In the genomic region with DNA sequence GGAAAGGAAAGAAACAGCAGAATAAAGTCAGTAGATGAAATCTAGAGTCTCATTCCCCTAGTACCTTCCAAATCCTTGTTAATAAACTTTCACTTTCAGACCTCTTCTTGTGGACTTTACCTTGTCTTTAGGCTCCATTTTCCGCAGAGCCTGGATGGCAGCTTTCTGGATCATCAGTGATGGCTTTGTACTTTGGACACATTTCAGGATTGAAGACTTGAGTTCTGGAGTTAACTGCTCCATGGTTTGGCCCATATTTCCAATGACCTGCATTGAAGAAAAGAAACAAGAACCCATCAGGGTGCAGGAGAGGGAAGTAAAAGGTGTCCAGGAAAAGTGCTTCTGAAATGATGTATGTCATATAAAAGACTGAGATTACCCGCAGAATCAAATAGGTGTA, we compare ENCODE assay signal across 1 cellular context.
TF ChIP-seq lines count a peak whose summit lies in the region.

No MANE protein-coding gene starts in this region.

TF ChIP-seq in HepG2, 621 proteins besides CTCF, POLR2A, EP300 and RAD21 (continued from another document and continues in another):
- TF ChIP-seq, protein P1, sequence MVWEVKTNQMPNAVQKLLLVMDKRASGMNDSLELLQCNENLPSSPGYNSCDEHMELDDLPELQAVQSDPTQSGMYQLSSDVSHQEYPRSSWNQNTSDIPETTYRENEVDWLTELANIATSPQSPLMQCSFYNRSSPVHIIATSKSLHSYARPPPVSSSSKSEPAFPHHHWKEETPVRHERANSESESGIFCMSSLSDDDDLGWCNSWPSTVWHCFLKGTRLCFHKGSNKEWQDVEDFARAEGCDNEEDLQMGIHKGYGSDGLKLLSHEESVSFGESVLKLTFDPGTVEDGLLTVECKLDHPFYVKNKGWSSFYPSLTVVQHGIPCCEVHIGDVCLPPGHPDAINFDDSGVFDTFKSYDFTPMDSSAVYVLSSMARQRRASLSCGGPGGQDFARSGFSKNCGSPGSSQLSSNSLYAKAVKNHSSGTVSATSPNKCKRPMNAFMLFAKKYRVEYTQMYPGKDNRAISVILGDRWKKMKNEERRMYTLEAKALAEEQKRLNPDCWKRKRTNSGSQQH (CRISPR knock-in tag; IDR thresholded peaks at IDR 0.05; ENCODE audit: low read depth) = no peak
- TF ChIP-seq TOPORS (CRISPR knock-in tag; IDR thresholded peaks at IDR 0.05) = 0 out of 2 replicates have a peak, but pooled peaks have one; percentile 45
- TF ChIP-seq NFKBIZ (CRISPR knock-in tag; IDR thresholded peaks at IDR 0.05) = no peak
- TF ChIP-seq, protein P2, sequence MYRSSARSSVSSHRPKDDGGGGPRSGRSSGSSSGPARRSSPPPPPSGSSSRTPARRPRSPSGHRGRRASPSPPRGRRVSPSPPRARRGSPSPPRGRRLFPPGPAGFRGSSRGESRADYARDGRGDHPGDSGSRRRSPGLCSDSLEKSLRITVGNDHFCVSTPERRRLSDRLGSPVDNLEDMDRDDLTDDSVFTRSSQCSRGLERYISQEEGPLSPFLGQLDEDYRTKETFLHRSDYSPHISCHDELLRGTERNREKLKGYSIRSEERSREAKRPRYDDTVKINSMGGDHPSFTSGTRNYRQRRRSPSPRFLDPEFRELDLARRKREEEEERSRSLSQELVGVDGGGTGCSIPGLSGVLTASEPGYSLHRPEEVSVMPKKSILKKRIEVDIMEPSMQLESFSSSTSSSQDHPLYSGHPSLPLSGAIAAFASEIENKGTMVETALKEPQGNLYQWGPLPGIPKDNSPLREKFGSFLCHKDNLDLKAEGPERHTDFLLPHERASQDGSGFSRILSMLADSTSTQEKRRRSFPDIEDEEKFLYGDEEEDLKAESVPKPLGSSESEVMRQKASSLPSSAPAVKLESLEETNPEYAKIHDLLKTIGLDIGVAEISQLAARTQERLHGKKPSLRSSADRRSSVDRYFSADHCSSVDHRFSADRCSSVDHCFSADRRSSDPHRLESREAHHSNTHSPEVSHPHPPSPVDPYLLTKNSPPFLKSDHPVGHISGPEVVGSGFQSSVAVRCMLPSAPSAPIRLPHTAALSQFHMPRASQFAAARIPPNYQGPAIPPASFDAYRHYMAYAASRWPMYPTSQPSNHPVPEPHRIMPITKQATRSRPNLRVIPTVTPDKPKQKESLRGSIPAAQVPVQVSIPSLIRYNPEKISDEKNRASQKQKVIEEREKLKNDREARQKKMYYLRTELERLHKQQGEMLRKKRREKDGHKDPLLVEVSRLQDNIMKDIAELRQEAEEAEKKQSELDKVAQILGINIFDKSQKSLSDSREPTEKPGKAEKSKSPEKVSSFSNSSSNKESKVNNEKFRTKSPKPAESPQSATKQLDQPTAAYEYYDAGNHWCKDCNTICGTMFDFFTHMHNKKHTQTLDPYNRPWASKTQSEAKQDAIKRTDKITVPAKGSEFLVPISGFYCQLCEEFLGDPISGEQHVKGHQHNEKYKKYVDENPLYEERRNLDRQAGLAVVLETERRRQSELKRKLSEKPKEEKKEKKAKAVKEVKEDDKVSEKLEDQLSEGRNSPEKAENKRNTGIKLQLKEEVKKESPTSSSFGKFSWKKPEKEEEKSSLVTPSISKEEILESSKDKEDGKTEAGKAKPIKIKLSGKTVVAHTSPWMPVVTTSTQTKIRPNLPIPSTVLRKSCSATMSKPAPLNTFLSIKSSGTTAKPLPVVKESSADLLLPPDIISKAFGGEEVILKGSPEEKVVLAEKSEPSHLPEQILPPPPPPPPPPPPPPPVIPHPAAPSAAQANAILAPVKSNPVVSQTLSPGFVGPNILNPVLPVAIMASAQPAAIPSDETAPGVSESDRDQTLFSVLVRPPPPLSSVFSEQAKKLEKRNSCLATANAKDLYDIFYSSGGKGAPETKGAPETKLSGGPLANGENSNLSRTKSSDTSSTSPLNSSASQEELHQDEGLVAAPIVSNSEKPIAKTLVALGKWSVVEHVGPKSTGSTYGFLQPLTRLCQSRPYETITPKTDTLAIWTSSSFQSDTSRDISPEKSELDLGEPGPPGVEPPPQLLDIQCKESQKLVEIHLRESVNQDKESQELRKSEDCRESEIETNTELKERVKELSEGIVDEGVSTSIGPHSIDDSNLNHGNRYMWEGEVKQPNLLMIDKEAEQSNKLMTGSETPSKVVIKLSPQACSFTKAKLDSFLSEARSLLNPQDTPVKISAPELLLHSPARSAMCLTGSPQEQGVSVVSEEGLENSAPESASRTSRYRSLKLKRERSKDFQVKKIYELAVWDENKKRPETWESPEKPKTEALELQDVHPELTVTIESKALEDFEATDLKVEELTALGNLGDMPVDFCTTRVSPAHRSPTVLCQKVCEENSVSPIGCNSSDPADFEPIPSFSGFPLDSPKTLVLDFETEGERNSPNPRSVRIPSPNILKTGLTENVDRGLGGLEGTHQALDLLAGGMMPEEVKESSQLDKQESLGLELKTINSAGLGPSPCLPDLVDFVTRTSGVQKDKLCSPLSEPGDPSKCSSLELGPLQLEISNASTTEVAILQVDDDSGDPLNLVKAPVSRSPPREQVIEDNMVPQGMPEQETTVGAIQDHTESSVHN (CRISPR knock-in tag; IDR thresholded peaks at IDR 0.05) = no peak
- TF ChIP-seq POLR2G (IDR thresholded peaks at IDR 0.05; ENCODE audit: low read depth, low read length) = peak; percentile 59; the same call in 1 of the 2 replicates
- TF ChIP-seq ZNF614 (CRISPR knock-in tag; IDR thresholded peaks at IDR 0.05; ENCODE audit: borderline replicate concordance) = no peak
- no peak for TF ChIP-seq ERF (CRISPR knock-in tag; IDR thresholded peaks at IDR 0.05)
- TF ChIP-seq, protein P3, sequence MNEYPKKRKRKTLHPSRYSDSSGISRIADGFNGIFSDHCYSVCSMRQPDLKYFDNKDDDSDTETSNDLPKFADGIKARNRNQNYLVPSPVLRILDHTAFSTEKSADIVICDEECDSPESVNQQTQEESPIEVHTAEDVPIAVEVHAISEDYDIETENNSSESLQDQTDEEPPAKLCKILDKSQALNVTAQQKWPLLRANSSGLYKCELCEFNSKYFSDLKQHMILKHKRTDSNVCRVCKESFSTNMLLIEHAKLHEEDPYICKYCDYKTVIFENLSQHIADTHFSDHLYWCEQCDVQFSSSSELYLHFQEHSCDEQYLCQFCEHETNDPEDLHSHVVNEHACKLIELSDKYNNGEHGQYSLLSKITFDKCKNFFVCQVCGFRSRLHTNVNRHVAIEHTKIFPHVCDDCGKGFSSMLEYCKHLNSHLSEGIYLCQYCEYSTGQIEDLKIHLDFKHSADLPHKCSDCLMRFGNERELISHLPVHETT (CRISPR knock-in tag; conservative IDR thresholded peaks at IDR 0.05) = no peak
- peak; percentile 67; the same call in 1 of the 2 replicates for TF ChIP-seq POLR2AphosphoS5 (IDR thresholded peaks at IDR 0.05; ENCODE audit: low read depth, low read length)
- 0 out of 2 replicates have a peak, but pooled peaks have one; percentile 38 for TF ChIP-seq ZSCAN21 (CRISPR knock-in tag; IDR thresholded peaks at IDR 0.05; ENCODE audit: borderline replicate concordance)
- TF ChIP-seq ZFP36L1 (CRISPR knock-in tag; IDR thresholded peaks at IDR 0.05) = 0 out of 2 replicates have a peak, but pooled peaks have one; percentile 38
- no peak; the same call in 1 of the 2 replicates for TF ChIP-seq ZNF816 (CRISPR knock-in tag; IDR thresholded peaks at IDR 0.05; ENCODE audit: borderline replicate concordance)
- no peak for TF ChIP-seq KAT8 (CRISPR knock-in tag; IDR thresholded peaks at IDR 0.05)
- TF ChIP-seq NKX3-1 (CRISPR knock-in tag; IDR thresholded peaks at IDR 0.05) = peak; percentile 43; the same call in 1 of the 2 replicates
- TF ChIP-seq, protein P4, sequence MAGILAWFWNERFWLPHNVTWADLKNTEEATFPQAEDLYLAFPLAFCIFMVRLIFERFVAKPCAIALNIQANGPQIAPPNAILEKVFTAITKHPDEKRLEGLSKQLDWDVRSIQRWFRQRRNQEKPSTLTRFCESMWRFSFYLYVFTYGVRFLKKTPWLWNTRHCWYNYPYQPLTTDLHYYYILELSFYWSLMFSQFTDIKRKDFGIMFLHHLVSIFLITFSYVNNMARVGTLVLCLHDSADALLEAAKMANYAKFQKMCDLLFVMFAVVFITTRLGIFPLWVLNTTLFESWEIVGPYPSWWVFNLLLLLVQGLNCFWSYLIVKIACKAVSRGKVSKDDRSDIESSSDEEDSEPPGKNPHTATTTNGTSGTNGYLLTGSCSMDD (CRISPR knock-in tag; IDR thresholded peaks at IDR 0.05) = no peak
- 0 out of 2 replicates have a peak, but pooled peaks have one; percentile 7 for TF ChIP-seq ZNF562 (CRISPR knock-in tag; IDR thresholded peaks at IDR 0.05; ENCODE audit: borderline replicate concordance)
- TF ChIP-seq HNRNPK (IDR thresholded peaks at IDR 0.05; ENCODE audit: low read depth, low read length, poor library complexity, severe bottlenecking) = peak; percentile 41
- TF ChIP-seq, protein P5, sequence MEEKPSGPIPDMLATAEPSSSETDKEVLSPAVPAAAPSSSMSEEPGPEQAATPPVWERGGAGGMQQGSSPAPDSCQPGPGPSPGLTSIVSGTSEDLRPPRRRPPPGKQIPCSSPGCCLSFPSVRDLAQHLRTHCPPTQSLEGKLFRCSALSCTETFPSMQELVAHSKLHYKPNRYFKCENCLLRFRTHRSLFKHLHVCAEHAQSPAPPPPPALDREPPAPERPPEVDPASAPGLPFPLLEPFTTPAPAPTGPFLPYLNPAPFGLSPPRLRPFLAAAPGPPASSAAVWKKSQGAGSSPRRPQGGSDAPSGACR (CRISPR knock-in tag; IDR thresholded peaks at IDR 0.05) = 0 out of 2 replicates have a peak, but pooled peaks have one; percentile 2
- TF ChIP-seq TMF1 (CRISPR knock-in tag; IDR thresholded peaks at IDR 0.05; ENCODE audit: low read depth) = 0 out of 2 replicates have a peak, but pooled peaks have one; percentile 60
- TF ChIP-seq, protein P6, sequence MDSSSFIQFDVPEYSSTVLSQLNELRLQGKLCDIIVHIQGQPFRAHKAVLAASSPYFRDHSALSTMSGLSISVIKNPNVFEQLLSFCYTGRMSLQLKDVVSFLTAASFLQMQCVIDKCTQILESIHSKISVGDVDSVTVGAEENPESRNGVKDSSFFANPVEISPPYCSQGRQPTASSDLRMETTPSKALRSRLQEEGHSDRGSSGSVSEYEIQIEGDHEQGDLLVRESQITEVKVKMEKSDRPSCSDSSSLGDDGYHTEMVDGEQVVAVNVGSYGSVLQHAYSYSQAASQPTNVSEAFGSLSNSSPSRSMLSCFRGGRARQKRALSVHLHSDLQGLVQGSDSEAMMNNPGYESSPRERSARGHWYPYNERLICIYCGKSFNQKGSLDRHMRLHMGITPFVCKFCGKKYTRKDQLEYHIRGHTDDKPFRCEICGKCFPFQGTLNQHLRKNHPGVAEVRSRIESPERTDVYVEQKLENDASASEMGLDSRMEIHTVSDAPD (CRISPR knock-in tag; IDR thresholded peaks at IDR 0.05) = 0 out of 2 replicates have a peak, but pooled peaks have one; percentile 46
- TF ChIP-seq RBM22 (optimal IDR thresholded peaks at IDR 0.05; ENCODE audit: low read length) = peak; percentile 100
- TF ChIP-seq, protein P7, sequence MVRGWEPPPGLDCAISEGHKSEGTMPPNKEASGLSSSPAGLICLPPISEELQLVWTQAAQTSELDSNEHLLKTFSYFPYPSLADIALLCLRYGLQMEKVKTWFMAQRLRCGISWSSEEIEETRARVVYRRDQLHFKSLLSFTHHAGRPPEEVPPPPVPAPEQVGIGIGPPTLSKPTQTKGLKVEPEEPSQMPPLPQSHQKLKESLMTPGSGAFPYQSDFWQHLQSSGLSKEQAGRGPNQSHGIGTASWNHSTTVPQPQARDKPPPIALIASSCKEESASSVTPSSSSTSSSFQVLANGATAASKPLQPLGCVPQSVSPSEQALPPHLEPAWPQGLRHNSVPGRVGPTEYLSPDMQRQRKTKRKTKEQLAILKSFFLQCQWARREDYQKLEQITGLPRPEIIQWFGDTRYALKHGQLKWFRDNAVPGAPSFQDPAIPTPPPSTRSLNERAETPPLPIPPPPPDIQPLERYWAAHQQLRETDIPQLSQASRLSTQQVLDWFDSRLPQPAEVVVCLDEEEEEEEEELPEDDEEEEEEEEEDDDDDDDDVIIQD (CRISPR knock-in tag; IDR thresholded peaks at IDR 0.05; ENCODE audit: low read depth) = no peak
- TF ChIP-seq, protein P8, sequence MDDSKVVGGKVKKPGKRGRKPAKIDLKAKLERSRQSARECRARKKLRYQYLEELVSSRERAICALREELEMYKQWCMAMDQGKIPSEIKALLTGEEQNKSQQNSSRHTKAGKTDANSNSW (CRISPR knock-in tag; IDR thresholded peaks at IDR 0.05; ENCODE audit: borderline replicate concordance) = no peak
- no peak for TF ChIP-seq FOXJ3 (CRISPR knock-in tag; IDR thresholded peaks at IDR 0.05; ENCODE audit: borderline replicate concordance)
- no peak for TF ChIP-seq RARA (CRISPR knock-in tag; IDR thresholded peaks at IDR 0.05)
- TF ChIP-seq STAG1 (CRISPR knock-in tag; IDR thresholded peaks at IDR 0.05) = no peak
- peak; percentile 65; the same call in 1 of the 2 replicates for TF ChIP-seq POLR2AphosphoS2 (IDR thresholded peaks at IDR 0.05; ENCODE audit: low read depth, low read length)
- no peak for TF ChIP-seq NFRKB (IDR thresholded peaks at IDR 0.05)
- TF ChIP-seq PAF1 (CRISPR knock-in tag; IDR thresholded peaks at IDR 0.05) = peak; percentile 25; the same call in 1 of the 2 replicates
- TF ChIP-seq, protein P9, sequence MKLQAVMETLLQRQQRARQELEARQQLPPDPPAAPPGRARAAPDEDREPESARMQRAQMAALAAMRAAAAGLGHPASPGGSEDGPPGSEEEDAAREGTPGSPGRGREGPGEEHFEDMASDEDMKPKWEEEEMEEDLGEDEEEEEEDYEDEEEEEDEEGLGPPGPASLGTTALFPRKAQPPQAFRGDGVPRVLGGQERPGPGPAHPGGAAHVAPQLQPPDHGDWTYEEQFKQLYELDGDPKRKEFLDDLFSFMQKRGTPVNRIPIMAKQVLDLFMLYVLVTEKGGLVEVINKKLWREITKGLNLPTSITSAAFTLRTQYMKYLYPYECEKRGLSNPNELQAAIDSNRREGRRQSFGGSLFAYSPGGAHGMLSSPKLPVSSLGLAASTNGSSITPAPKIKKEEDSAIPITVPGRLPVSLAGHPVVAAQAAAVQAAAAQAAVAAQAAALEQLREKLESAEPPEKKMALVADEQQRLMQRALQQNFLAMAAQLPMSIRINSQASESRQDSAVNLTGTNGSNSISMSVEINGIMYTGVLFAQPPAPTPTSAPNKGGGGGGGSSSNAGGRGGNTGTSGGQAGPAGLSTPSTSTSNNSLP (IDR thresholded peaks at IDR 0.05; ENCODE audit: low read depth, low read length) = no peak
